In genomic region chr6:170295519-170296422, GRCh38 we compare ENCODE assay signal across 8 cellular contexts. TPM values are rescaled to one million over a fixed set of nuclear protein-coding genes. Genes with fewer than 3 reads are reported as not detected.
A peak's percentile ranks its signal among the peaks of the same experiment; 100 is the strongest.
DNase-seq lines count a peak whose midpoint lies in the region; ATAC-seq, FAIRE-seq and TF ChIP-seq lines count a peak whose summit lies in the region.

No MANE protein-coding gene starts in this region.

- H3K9me3 ChIP-seq in Peyer's patch: no peaks in the 10 kb centered on the region
- H3K9me3 ChIP-seq in right lobe of liver: no peaks in the 10 kb centered on the region

- peak; percentile 34 for ATAC-seq in GM18519 (IDR thresholded peaks at IDR 0.05; ENCODE audit: low FRiP score, unreplicated experiment)
- ATAC-seq in HG03103 (IDR thresholded peaks at IDR 0.05; ENCODE audit: low read depth, unreplicated experiment): peak; percentile 48
- peak; percentile 11 to 43 (median 32) for ATAC-seq in right lobe of liver
- ATAC-seq in stimulated activated naive CD8-positive, alpha-beta T cell treated with anti-CD3 and anti-CD28 coated beads, Interleukin-15, Interleukin-2, amounts not matched to agents 100 U/mL and 50 U/mL, for 24 hours: peak; percentile 42

- in situ Hi-C loops in brain microvascular endothelial cell (cut with HindIII; ENCODE audit: low pct_ligation_motif_present, low sequenced_read_pairs): no loop called here

- no peaks in the 10 kb centered on the region for H3K4me1 ChIP-seq in ACC112 (ENCODE audit: control insufficient read depth, insufficient read depth, low read length, unreplicated experiment)
- H3K4me1 ChIP-seq in Peyer's patch: peaks cover 4 to 46% (median 24%) of the 10 kb centered on the region in 4 donors
- H3K4me1 ChIP-seq in right lobe of liver: peaks cover 0 to 22% (median 5%) of the 10 kb centered on the region in 4 donors

- TF ChIP-seq CTCF in Peyer's patch (IDR thresholded peaks at IDR 0.05): no peak
- no peak for TF ChIP-seq CTCF in brain microvascular endothelial cell (IDR thresholded peaks at IDR 0.05; ENCODE audit: low read depth, low read length, missing control alignments)
- no peak for TF ChIP-seq CTCF in right lobe of liver (IDR thresholded peaks at IDR 0.05)

- no peaks in the 10 kb centered on the region for H3K36me3 ChIP-seq in ACC112 (ENCODE audit: insufficient read depth, low read length)
- no peaks in the 10 kb centered on the region for H3K36me3 ChIP-seq in Peyer's patch
- no peaks in the 10 kb centered on the region for H3K36me3 ChIP-seq in brain microvascular endothelial cell (replicated peaks)
- no peaks in the 10 kb centered on the region for H3K36me3 ChIP-seq in right lobe of liver

- no peak overlapping the region for H3K27ac ChIP-seq in ACC112 (ENCODE audit: low read depth, low read length)
- H3K27ac ChIP-seq in Peyer's patch: peak overlapping the region; percentile 14 to 72 (median 58)
- no peak overlapping the region for H3K27ac ChIP-seq in brain microvascular endothelial cell
- H3K27ac ChIP-seq in right lobe of liver: no peak overlapping the region

- peak; percentile 52 to 76 (median 74) for DNase-seq in Peyer's patch
- no peak for DNase-seq in brain microvascular endothelial cell
- peak in 2 of 3 donors; percentile 49 to 59 for DNase-seq in right lobe of liver
- peak; percentile 67 for DNase-seq in stimulated activated naive CD8-positive, alpha-beta T cell treated with anti-CD3 and anti-CD28 coated beads, Interleukin-15, Interleukin-2, amounts not matched to agents 100 U/mL and 50 U/mL, for 24 hours
- DNase-seq in H54 (ENCODE audit: insufficient read length, low spot score): no peak

- H2AFZ ChIP-seq in ACC112 (ENCODE audit: low read length, unreplicated experiment): no peak overlapping the region

- H3K79me2 ChIP-seq in ACC112 (ENCODE audit: control insufficient read depth, insufficient read depth, low read length, unreplicated experiment): no peaks in the 10 kb centered on the region

- TF ChIP-seq POLR2A in Peyer's patch (IDR thresholded peaks at IDR 0.05): no peak
- no peak for TF ChIP-seq POLR2A in right lobe of liver (IDR thresholded peaks at IDR 0.05)
- no peak for TF ChIP-seq POLR2A in H54 (IDR thresholded peaks at IDR 0.05; ENCODE audit: low read depth, low read length)

- intact Hi-C loops in right lobe of liver (cut with DNase I): no loop called here

- peaks cover 92% of the 10 kb centered on the region for H3K27me3 ChIP-seq in ACC112 (ENCODE audit: insufficient read depth, low read length)
- H3K27me3 ChIP-seq in Peyer's patch: peaks cover 0 to 44% of the 10 kb centered on the region in 2 donors
- peaks cover 65% of the 10 kb centered on the region for H3K27me3 ChIP-seq in brain microvascular endothelial cell (replicated peaks)
- peaks cover 0 to 35% of the 10 kb centered on the region in 2 donors for H3K27me3 ChIP-seq in right lobe of liver

- no CpG with 5 or more reads among the region's 108 CpGs for WGBS in right lobe of liver (ENCODE audit: insufficient coverage, low coverage, low lambda C conversion rate, missing lambda C conversion rate)

- H3K4me3 ChIP-seq in ACC112 (ENCODE audit: low read depth, low read length): peak overlapping the region; percentile 68
- H3K4me3 ChIP-seq in Peyer's patch: peak overlapping the region; percentile 36 to 60 (median 54)
- H3K4me3 ChIP-seq in brain microvascular endothelial cell (ENCODE audit: low read depth, low read length): peak overlapping the region; percentile 40
- H3K4me3 ChIP-seq in right lobe of liver: peak overlapping the region; percentile 40 to 48 (median 43)

- no peak for FAIRE-seq in H54 (lab: Jason Lieb, UNC)

RNA-seq across cellular contexts. Expression of gene DLL1, which starts 4.9 kb away (rescaled TPM):
- total RNA-seq in Peyer's patch: 10 to 100 TPM; 16.3 to 89.1 (median 32.3) TPM
- 1 to 10 TPM; 2.0 to 9.6 (median 3.4) TPM for total RNA-seq in right lobe of liver

RNA-seq across cellular contexts. Expression of gene FAM120B, which starts 10.8 kb away (rescaled TPM):
- total RNA-seq in Peyer's patch (10 to 100 TPM; 22.1 to 50.3 (median 38.1) TPM), right lobe of liver (10 to 100 TPM in 5 of 6 experiments, 1 to 10 TPM in 1; 9.5 to 15.7 (median 13.1) TPM)

Comparison
In these comparisons a context has a peak if more than half of its experiments do, and no peak if none do; other contexts are left out.
1. H3K27ac ChIP-seq: peak in Peyer's patch (4 of 4); none in ACC112 (single experiment), brain microvascular endothelial cell (single experiment) and right lobe of liver (0 of 3).
2. DNase-seq: peak in Peyer's patch (3 of 3), right lobe of liver (2 of 3) and stimulated activated naive CD8-positive, alpha-beta T cell treated with anti-CD3 and anti-CD28 coated beads, Interleukin-15, Interleukin-2, amounts not matched to agents 100 U/mL and 50 U/mL, for 24 hours (single experiment); none in brain microvascular endothelial cell (single experiment) and H54 (single experiment).
3. Peak in every context shown above with its lines, with median percentiles within 50 percentile points of each other: H3K4me3 ChIP-seq and ATAC-seq.